In genomic region chr3:12288466-12289129, GRCh38 we compare ENCODE assay signal across 9 cellular contexts. TPM values are rescaled to one million over a fixed set of nuclear protein-coding genes. Genes with fewer than 3 reads are reported as not detected.
DNase-seq lines count a peak whose midpoint lies in the region; ATAC-seq, FAIRE-seq and TF ChIP-seq lines count a peak whose summit lies in the region.
"Had no signal": no experiment of that assay in that cellular context is flagged by ENCODE, and none has a peak within 500 bp of the region (broad histone marks: within the 10 kb centered on the region; RNA-seq: fewer than 3 reads in every experiment).

PPARG (plus strand) TSS chr3:12289070; CDS start chr3:12379712, 90,642 bp downstream.

- 1 to 2% methylated on average over 39 to 50 of the region's 50 CpGs for WGBS in pancreas, 2 donors

- H3K27me3 Mint-ChIP-seq in activated B cell treated with CpG ODN at 0.5 μM for 24 hours = peaks cover 39% of the 10 kb centered on the region
- peaks cover 18% of the 10 kb centered on the region for H3K27me3 Mint-ChIP-seq in glutamatergic neuron (ENCODE audit: unreplicated experiment)

- intact Hi-C loops in Right ventricle myocardium inferior (cut with DNase I) = loop anchor here (5.0 to 10.0 kb wide), 2 partner anchors 86 to 151 kb away; no protein-coding TSS in a partner anchor
- intact Hi-C loops in cardiac septum (cut with DNase I) = loop anchor here (5.0 kb wide), 1 partner anchor 194 kb away; the partner anchor contains the start of gene TSEN2
- intact Hi-C loops in activated B cell treated with CpG ODN at 0.5 μM for 24 hours (cut with micrococcal nuclease) = no loop called here
- intact Hi-C loops in pancreas (cut with DNase I) = no loop called here

- H3K27me3 ChIP-seq in pancreas = peaks cover 0 to 4% (median 0%) of the 10 kb centered on the region in 4 donors

- H3K36me3 ChIP-seq in pancreas = no peaks in the 10 kb centered on the region

- H3K36me3 Mint-ChIP-seq in activated B cell treated with CpG ODN at 0.5 μM for 24 hours (ENCODE audit: low read depth) (no peaks in the 10 kb centered on the region), glutamatergic neuron (ENCODE audit: unreplicated experiment) (no peaks in the 10 kb centered on the region)

- no peak for FAIRE-seq in pancreas (lab: Jason Lieb, UNC)
- FAIRE-seq: GM18507 had no signal

- H3K4me3 Mint-ChIP-seq in activated B cell treated with CpG ODN at 0.5 μM for 24 hours (peak within 1 kb of the TSS; percentile 67), glutamatergic neuron (ENCODE audit: unreplicated experiment) (peak within 1 kb of the TSS; percentile 81)

- CTCF ChIA-PET in activated B cell treated with CpG ODN at 0.5 μM for 24 hours (lab: Charles Lee) = no interaction called here

- TF ChIP-seq CTCF in activated B cell treated with CpG ODN at 0.5 μM for 24 hours (IDR thresholded peaks at IDR 0.05) (no peak), glutamatergic neuron (IDR thresholded peaks at IDR 0.05; ENCODE audit: partially characterized antibody, unreplicated experiment) (no peak), pancreas (IDR thresholded peaks at IDR 0.05) (no peak)

- no peaks in the 10 kb centered on the region for H3K4me1 ChIP-seq in pancreas

- POLR2A ChIA-PET in activated B cell treated with CpG ODN at 0.5 μM for 24 hours (lab: Charles Lee) = no interaction called here

- H3K4me1 Mint-ChIP-seq in activated B cell treated with CpG ODN at 0.5 μM for 24 hours = peaks cover 8% of the 10 kb centered on the region
- no peaks in the 10 kb centered on the region for H3K4me1 Mint-ChIP-seq in glutamatergic neuron (ENCODE audit: low read depth, unreplicated experiment)

- ATAC-seq in Right ventricle myocardium inferior (peak; percentile 70), activated B cell treated with CpG ODN at 0.5 μM for 24 hours (ENCODE audit: low read depth) (peak; percentile 28), pancreas (peak; percentile 35 to 72 (median 60)), GM19395 (IDR thresholded peaks at IDR 0.05; ENCODE audit: unreplicated experiment) (no peak), HG02678 (IDR thresholded peaks at IDR 0.05; ENCODE audit: unreplicated experiment) (no peak)

- peak within 1 kb of the TSS in 2 of 4 donors; percentile 36 to 46 for H3K27ac ChIP-seq in pancreas

- peak within 1 kb of the TSS; percentile 29 to 62 (median 42) for H3K4me3 ChIP-seq in pancreas

- peak; percentile 77 for DNase-seq in Right ventricle myocardium inferior (ENCODE audit: missing footprints)
- DNase-seq in cardiac septum (ENCODE audit: low spot score) = no peak
- DNase-seq in activated B cell treated with CpG ODN at 0.5 μM for 24 hours = no peak
- DNase-seq in glutamatergic neuron = peak; percentile 37
- peak in 3 of 6 donors; percentile 26 to 71 (median 61) for DNase-seq in pancreas
- no peak for DNase-seq in stimulated activated CD4-positive, alpha-beta T cell treated with anti-CD3 and anti-CD28 coated beads, Interleukin-4, amount 100 ng/mL, for 1 hour

- H3K27ac Mint-ChIP-seq in activated B cell treated with CpG ODN at 0.5 μM for 24 hours (no peak within 1 kb of the TSS), glutamatergic neuron (ENCODE audit: unreplicated experiment) (no peak within 1 kb of the TSS)

- H3K9me3 ChIP-seq in pancreas = no peaks in the 10 kb centered on the region

- H3K9me3 Mint-ChIP-seq in activated B cell treated with CpG ODN at 0.5 μM for 24 hours (peaks cover 5% of the 10 kb centered on the region), glutamatergic neuron (ENCODE audit: unreplicated experiment) (no peaks in the 10 kb centered on the region)

RNA-seq across cellular contexts. Expression of gene PPARG, which starts in this region (rescaled TPM):
- total RNA-seq in Right ventricle myocardium inferior (25.7 TPM), cardiac septum (7.8 TPM), activated B cell treated with CpG ODN at 0.5 μM for 24 hours (0.24 TPM in 1 of 2 replicates, not detected in the other), glutamatergic neuron (ENCODE audit: unreplicated experiment) (0.37 TPM), pancreas (1 to 10 TPM in 4 of 6 donors, under 1 TPM in 2; 0.88 to 4.4 (median 2.1) TPM)
- 1 to 10 TPM; 1.9 to 6.2 TPM for polyA plus RNA-seq in pancreas

Comparison
In these comparisons a context has a peak if more than half of its experiments do, and no peak if none do; other contexts are left out.
1. Peak in ATAC-seq in activated B cell treated with CpG ODN at 0.5 μM for 24 hours; RNA of the gene not detected or under 1 TPM.
2. Peak in DNase-seq in glutamatergic neuron; RNA of the gene not detected or under 1 TPM.
3. ATAC-seq: peak in Right ventricle myocardium inferior (single experiment) and pancreas (4 of 4); none in GM19395 (single experiment) and HG02678 (single experiment).
4. intact Hi-C loops: an anchor here in Right ventricle myocardium inferior (5.0 to 10.0 kb wide) and cardiac septum (5.0 kb wide); none called in activated B cell treated with CpG ODN at 0.5 μM for 24 hours and pancreas.